ENCODE assay signal across 37 cellular contexts in genomic region chr1:246274191-246274590, GRCh38.
"Had no signal": no experiment of that assay in that cellular context is flagged by ENCODE, and none has a peak within 500 bp of the region (broad histone marks: within the 10 kb centered on the region; RNA-seq: fewer than 3 reads in every experiment).

No MANE protein-coding gene starts in this region.

- H3K4me1 Mint-ChIP-seq: activated CD4-positive, alpha-beta memory T cell treated with anti-CD3 and anti-CD28 coated beads, Interleukin-2, amount 10 ng/mL, durations not matched to agents 7 days and 5 days; activated CD8-positive, alpha-beta memory T cell treated with anti-CD3 and anti-CD28 coated beads, Interleukin-2, amount 10 ng/mL, durations not matched to agents 7 days and 5 days; activated naive CD8-positive, alpha-beta T cell treated with anti-CD3 and anti-CD28 coated beads for 36 hours; activated T-helper 17 cell treated with anti-CD3 and anti-CD28 coated beads, Interleukin-2, amount 50 U/mL, for 72 hours had no signal

- H3K36me3 ChIP-seq: brain microvascular endothelial cell, Peyer's patch, WERI-Rb-1 had no signal

- H3K4me3 Mint-ChIP-seq: activated CD4-positive, alpha-beta memory T cell treated with anti-CD3 and anti-CD28 coated beads, Interleukin-2, amount 10 ng/mL, durations not matched to agents 7 days and 5 days; activated CD8-positive, alpha-beta memory T cell treated with anti-CD3 and anti-CD28 coated beads, Interleukin-2, amount 10 ng/mL, durations not matched to agents 7 days and 5 days; activated naive CD8-positive, alpha-beta T cell treated with anti-CD3 and anti-CD28 coated beads for 36 hours; activated T-cell treated with anti-CD3 and anti-CD28 coated beads, Interleukin-2, amount 50 U/mL, for 72 hours; activated T-helper 17 cell treated with anti-CD3 and anti-CD28 coated beads, Interleukin-2, amount 50 U/mL, for 72 hours had no signal

- H3K27ac Mint-ChIP-seq: activated CD4-positive, alpha-beta memory T cell treated with anti-CD3 and anti-CD28 coated beads, Interleukin-2, amount 10 ng/mL, durations not matched to agents 7 days and 5 days; activated CD8-positive, alpha-beta memory T cell treated with anti-CD3 and anti-CD28 coated beads, Interleukin-2, amount 10 ng/mL, durations not matched to agents 7 days and 5 days; activated naive CD8-positive, alpha-beta T cell treated with anti-CD3 and anti-CD28 coated beads for 36 hours; activated T-helper 17 cell treated with anti-CD3 and anti-CD28 coated beads, Interleukin-2, amount 50 U/mL, for 72 hours had no signal

- H3K27me3 ChIP-seq: brain microvascular endothelial cell, Peyer's patch had no signal

- H3K4me3 ChIP-seq: Peyer's patch had no signal

- ATAC-seq: activated CD8-positive, alpha-beta memory T cell treated with anti-CD3 and anti-CD28 coated beads, Interleukin-2, amount 10 ng/mL, durations not matched to agents 7 days and 5 days; activated T-cell treated with anti-CD3 and anti-CD28 coated beads, Interleukin-2, amount 50 U/mL, for 72 hours; activated T-helper 17 cell treated with anti-CD3 and anti-CD28 coated beads, Interleukin-2, amount 50 U/mL, for 72 hours; PC-3; Right ventricle myocardium inferior had no signal

- H3K9me3 ChIP-seq: Peyer's patch had no signal

- H3K4me1 ChIP-seq: Peyer's patch had no signal

- H3K27me3 Mint-ChIP-seq: activated CD4-positive, alpha-beta memory T cell treated with anti-CD3 and anti-CD28 coated beads, Interleukin-2, amount 10 ng/mL, durations not matched to agents 7 days and 5 days; activated CD8-positive, alpha-beta memory T cell treated with anti-CD3 and anti-CD28 coated beads, Interleukin-2, amount 10 ng/mL, durations not matched to agents 7 days and 5 days; activated naive CD8-positive, alpha-beta T cell treated with anti-CD3 and anti-CD28 coated beads for 36 hours; activated T-helper 17 cell treated with anti-CD3 and anti-CD28 coated beads, Interleukin-2, amount 50 U/mL, for 72 hours had no signal

- H3K9ac ChIP-seq: KMS-11 had no signal

- DNase-seq: activated CD4-positive, alpha-beta memory T cell treated with anti-CD3 and anti-CD28 coated beads, Interleukin-2, amount 10 ng/mL, durations not matched to agents 7 days and 5 days; activated CD4-positive, alpha-beta T cell treated with anti-CD3 and anti-CD28 coated beads for 1 hour; activated CD4-positive, alpha-beta T cell treated with anti-CD3 and anti-CD28 coated beads for 48 hours; activated CD4-positive, CD25-positive, alpha-beta regulatory T cell; activated CD8-positive, alpha-beta memory T cell treated with anti-CD3 and anti-CD28 coated beads for 24 hours; activated CD8-positive, alpha-beta memory T cell treated with anti-CD3 and anti-CD28 coated beads, Interleukin-2, amount 10 ng/mL, durations not matched to agents 7 days and 5 days; activated CD8-positive, alpha-beta memory T cell treated with anti-CD3 and anti-CD28 coated beads, Interleukin-2, amount 50 U/mL, for 48 hours; activated effector memory CD4-positive, alpha-beta T cell treated with anti-CD3 and anti-CD28 coated beads, Interleukin-2, amount 50 U/mL, for 16 hours; activated naive CD4-positive, alpha-beta T cell; activated naive CD4-positive, alpha-beta T cell treated with anti-CD3 and anti-CD28 coated beads, Interleukin-2, amount 50 U/mL, for 16 hours; activated naive CD8-positive, alpha-beta T cell treated with anti-CD3 and anti-CD28 coated beads for 36 hours; activated T-cell treated with anti-CD3 and anti-CD28 coated beads, Interleukin-2, amount 50 U/mL, for 1 hour; activated T-cell treated with anti-CD3 and anti-CD28 coated beads, Interleukin-2, amount 50 U/mL, for 72 hours; amniotic stem cell; aorta; brain microvascular endothelial cell; NCI-H1105; NCI-H1417 treated with DMSO at 0.1 percent for 48 hours; NCI-H1694; NCI-H1930; NCI-H2171; NCI-H510A; NCI-H526; NCI-H748 treated with DMSO at 0.1 percent for 48 hours; NK-92 treated with Interleukin-12 subunit alpha and Interleukin-12 subunit beta, amount 100 ng/mL, for 24 hours; PC-3; Peyer's patch; SIG-M5; SW 1271; T-helper 1 cell; T-helper 2 cell; T-helper 9 cell; WERI-Rb-1 had no signal

- H3K9me3 Mint-ChIP-seq: activated CD4-positive, alpha-beta memory T cell treated with anti-CD3 and anti-CD28 coated beads, Interleukin-2, amount 10 ng/mL, durations not matched to agents 7 days and 5 days had no signal

- H3K4me2 ChIP-seq: KMS-11 had no signal

- H3K27ac ChIP-seq: brain microvascular endothelial cell, KMS-11, Peyer's patch, RWPE1, WERI-Rb-1 had no signal
